In the genomic region with DNA sequence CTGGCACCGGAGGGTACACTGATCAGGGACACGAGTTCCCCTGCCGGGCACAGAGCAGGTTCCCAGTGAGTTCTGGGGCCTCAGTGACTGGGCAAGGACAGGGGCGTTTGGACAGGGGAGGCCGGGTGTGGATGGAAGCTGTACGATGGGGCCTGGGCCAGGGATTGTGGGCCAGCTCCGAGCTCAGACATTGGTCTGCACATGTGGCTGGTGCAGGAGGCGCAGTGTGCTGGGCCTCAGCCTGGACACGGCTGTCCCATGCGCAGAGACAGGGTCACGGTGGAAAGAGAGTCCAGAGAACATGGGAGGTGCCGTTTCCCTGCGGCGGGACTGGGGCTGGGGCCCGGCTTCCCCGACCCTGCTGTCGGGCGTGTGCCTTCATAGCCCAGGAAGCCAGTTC, we compare ENCODE assay signal across 13 cellular contexts.
A peak's percentile ranks its signal among the peaks of the same experiment; 100 is the strongest.
DNase-seq lines count a peak whose midpoint lies in the region; ATAC-seq, FAIRE-seq and TF ChIP-seq lines count a peak whose summit lies in the region.
"Had no signal": no experiment of that assay in that cellular context is flagged by ENCODE, and none has a peak within 500 bp of the region (broad histone marks: within the 10 kb centered on the region; RNA-seq: fewer than 3 reads in every experiment).

No MANE protein-coding gene starts in this region.

- DNase-seq in body of pancreas (peak in 1 of 4 donors; percentile 21), kidney (peak; percentile 84), psoas muscle (peak; percentile 64 to 72), activated gamma-delta T cell (lab: John Stamatoyannopoulos, UW) (no peak), HCEC 1CT (no peak), AG08396 (ENCODE audit: low spot score) (no peak), ecto neural progenitor cell (ENCODE audit: low spot score) (no peak)
- DNase-seq: activated CD4-positive, alpha-beta T cell treated with anti-CD3 and anti-CD28 coated beads, Interleukin-2, amount 10 ng/mL, durations not matched to agents 7 days and 5 days; activated effector memory CD4-positive, alpha-beta T cell treated with anti-CD3 and anti-CD28 coated beads, Interleukin-2, amount 50 U/mL, for 16 hours; NCI-H774; stimulated activated CD8-positive, alpha-beta memory T cell treated with anti-CD3 and anti-CD28 coated beads, Interleukin-4, amount 100 ng/mL, for 48 hours had no signal

- no peaks in the 10 kb centered on the region for H3K36me3 ChIP-seq in ACC112 (ENCODE audit: insufficient read depth, low read length)
- no peaks in the 10 kb centered on the region for H3K36me3 ChIP-seq in body of pancreas (replicated peaks in 1 of 2; ENCODE audit: insufficient read depth in 1 of 2, low read depth in 2 of 2)
- no peaks in the 10 kb centered on the region for H3K36me3 ChIP-seq in kidney (ENCODE audit: control insufficient read depth in 1 of 2, insufficient read depth in 2 of 2, low read length in 2 of 2)
- H3K36me3 ChIP-seq in psoas muscle (ENCODE audit: insufficient read depth in 1 of 2, low read depth in 1 of 2) = no peaks in the 10 kb centered on the region

- TF ChIP-seq POLR2A in body of pancreas (IDR thresholded peaks at IDR 0.05) = no peak

- H3K4me3 ChIP-seq in ACC112 (ENCODE audit: low read depth, low read length) = peak overlapping the region; percentile 61
- H3K4me3 ChIP-seq in body of pancreas = no peak overlapping the region
- H3K4me3 ChIP-seq in kidney (ENCODE audit: low read length in 2 of 2) = no peak overlapping the region
- H3K4me3 ChIP-seq in psoas muscle = no peak overlapping the region

- WGBS in body of pancreas, 2 donors = 72 to 80% methylated on average over 15 to 18 of the region's 18 CpGs
- 34 to 58% (median 36%) methylated on average over 18 of the region's 18 CpGs for WGBS in psoas muscle, 3 donors

- H3K9me3 ChIP-seq in body of pancreas (no peaks in the 10 kb centered on the region), kidney (ENCODE audit: control insufficient read depth in 1 of 2, low read length in 2 of 2) (peaks cover 0 to 12% of the 10 kb centered on the region in 2 donors), psoas muscle (no peaks in the 10 kb centered on the region)

- no peaks in the 10 kb centered on the region for H3K79me2 ChIP-seq in ACC112 (ENCODE audit: control insufficient read depth, insufficient read depth, low read length, unreplicated experiment)

- no peak overlapping the region for H3K9ac ChIP-seq in kidney (ENCODE audit: low read length in 2 of 2)

- H2AFZ ChIP-seq in ACC112 (ENCODE audit: low read length, unreplicated experiment) = peak overlapping the region; percentile 96

- ATAC-seq in body of pancreas = peak; percentile 21
- peak; percentile 17 to 48 (median 38) for ATAC-seq in psoas muscle

- no peak for TF ChIP-seq CTCF in body of pancreas (IDR thresholded peaks at IDR 0.05)
- TF ChIP-seq CTCF in kidney (IDR thresholded peaks at IDR 0.05; ENCODE audit: borderline replicate concordance, extremely low read depth, insufficient read depth) = no peak
- no peak for TF ChIP-seq CTCF in psoas muscle (IDR thresholded peaks at IDR 0.05)

- H3K27ac ChIP-seq in ACC112 (ENCODE audit: low read depth, low read length) (peak overlapping the region; percentile 80), body of pancreas (peak overlapping the region; percentile 74 to 88 (median 84)), kidney (ENCODE audit: low read depth in 2 of 2, low read length in 2 of 2) (peak overlapping the region; percentile 36 to 79), psoas muscle (peak overlapping the region; percentile 71)

- intact Hi-C loops in body of pancreas (cut with DNase I) (no loop called here), kidney (cut with DNase I) (no loop called here), psoas muscle (cut with DNase I) (no loop called here)

- peaks cover 21% of the 10 kb centered on the region for H3K4me1 ChIP-seq in ACC112 (ENCODE audit: control insufficient read depth, insufficient read depth, low read length, unreplicated experiment)
- H3K4me1 ChIP-seq in body of pancreas = peaks cover 33% of the 10 kb centered on the region
- peaks cover 0 to 19% of the 10 kb centered on the region in 2 donors for H3K4me1 ChIP-seq in kidney (ENCODE audit: control insufficient read depth in 1 of 2, insufficient read depth in 1 of 2, low read depth in 1 of 2, low read length in 2 of 2)
- peaks cover 21% of the 10 kb centered on the region for H3K4me1 ChIP-seq in psoas muscle

- FAIRE-seq in kidney (lab: Jason Lieb, UNC) = no peak
- FAIRE-seq: A204.1 had no signal

- H3K27me3 ChIP-seq in ACC112 (ENCODE audit: insufficient read depth, low read length) = peaks cover 3% of the 10 kb centered on the region; the same call in 1 of the 2 replicates
- no peaks in the 10 kb centered on the region for H3K27me3 ChIP-seq in body of pancreas
- peaks cover 0 to 20% (median 0%) of the 10 kb centered on the region in 3 donors for H3K27me3 ChIP-seq in psoas muscle (ENCODE audit: insufficient read depth in 3 of 3, low read length in 2 of 3)

Comparison
In these comparisons a context has a peak if more than half of its experiments do, and no peak if none do; other contexts are left out.
1. DNase-seq: peak in kidney (single experiment) and psoas muscle (2 of 2); none in activated gamma-delta T cell (single experiment), HCEC 1CT (single experiment), AG08396 (single experiment) and ecto neural progenitor cell (single experiment).
2. Peak in every context shown above with its lines, with median percentiles within 50 percentile points of each other: H3K27ac ChIP-seq.